ENCODE assay signal across 14 cellular contexts in genomic region chr2:38653380-38653714, GRCh38. TPM values are rescaled to one million over a fixed set of nuclear protein-coding genes. Genes with fewer than 3 reads are reported as not detected.
DNase-seq lines count a peak whose midpoint lies in the region; ATAC-seq and TF ChIP-seq lines count a peak whose summit lies in the region.
"Had no signal": no experiment of that assay in that cellular context is flagged by ENCODE, and none has a peak within 500 bp of the region (broad histone marks: within the 10 kb centered on the region; RNA-seq: fewer than 3 reads in every experiment).

No MANE protein-coding gene starts in this region.

- intact Hi-C loops in activated CD8-positive, alpha-beta T cell treated with anti-CD3 and anti-CD28 coated beads for 36 hours (cut with micrococcal nuclease) = loop anchor here (1.0 to 5.0 kb wide), 3 partner anchors 14 to 69 kb away; partner anchors contain the start of gene HNRNPLL
- intact Hi-C loops in esophagus muscularis mucosa (cut with DNase I) = no loop called here

- CTCF ChIA-PET in activated CD8-positive, alpha-beta T cell treated with anti-CD3 and anti-CD28 coated beads for 36 hours (lab: Charles Lee) = interaction anchor here (0.7 to 3.8 kb wide), 12 partner anchors 8 to 98 kb away, joined by 3 to 48 read pairs (median 8); partner anchors contain the start of genes GALM, HNRNPLL and SRSF7

- H3K9me3 Mint-ChIP-seq in activated T-cell treated with anti-CD3 and anti-CD28 coated beads, Interleukin-2, amount 50 U/mL, for 4 hours = peaks cover 2% of the 10 kb centered on the region
- H3K9me3 Mint-ChIP-seq in activated CD8-positive, alpha-beta T cell treated with anti-CD3 and anti-CD28 coated beads for 36 hours = no peaks in the 10 kb centered on the region
- no peaks in the 10 kb centered on the region for H3K9me3 Mint-ChIP-seq in stimulated activated effector memory CD8-positive, alpha-beta T cell treated with anti-CD3 and anti-CD28 coated beads, Interleukin-12 subunit alpha, Interleukin-12 subunit beta, amount 100 ng/mL, for 72 hours

- H3K27ac ChIP-seq in esophagus muscularis mucosa (replicated peaks in 1 of 4) = no peak overlapping the region
- H3K27ac ChIP-seq: gastrocnemius medialis, SK-N-MC had no signal

- no peaks in the 10 kb centered on the region for H3K9me3 ChIP-seq in esophagus muscularis mucosa
- H3K9me3 ChIP-seq: gastrocnemius medialis had no signal

- no peak for TF ChIP-seq POLR2A in esophagus muscularis mucosa (IDR thresholded peaks at IDR 0.05; ENCODE audit: low read depth)

- 88% methylated on average over 2 of the region's 2 CpGs for WGBS in esophagus muscularis mucosa

- H3K4me3 Mint-ChIP-seq in activated T-cell treated with anti-CD3 and anti-CD28 coated beads, Interleukin-2, amount 50 U/mL, for 4 hours = peak overlapping the region; percentile 49
- peak overlapping the region; percentile 52 for H3K4me3 Mint-ChIP-seq in activated CD8-positive, alpha-beta T cell treated with anti-CD3 and anti-CD28 coated beads for 36 hours
- H3K4me3 Mint-ChIP-seq in stimulated activated effector memory CD8-positive, alpha-beta T cell treated with anti-CD3 and anti-CD28 coated beads, Interleukin-12 subunit alpha, Interleukin-12 subunit beta, amount 100 ng/mL, for 72 hours = peak overlapping the region; percentile 57

- H3K4me1 Mint-ChIP-seq in activated T-cell treated with anti-CD3 and anti-CD28 coated beads, Interleukin-2, amount 50 U/mL, for 4 hours (ENCODE audit: low read depth) = peaks cover 57% of the 10 kb centered on the region
- H3K4me1 Mint-ChIP-seq in activated CD8-positive, alpha-beta T cell treated with anti-CD3 and anti-CD28 coated beads for 36 hours (ENCODE audit: low read depth) = peaks cover 49% of the 10 kb centered on the region
- H3K4me1 Mint-ChIP-seq in stimulated activated effector memory CD8-positive, alpha-beta T cell treated with anti-CD3 and anti-CD28 coated beads, Interleukin-12 subunit alpha, Interleukin-12 subunit beta, amount 100 ng/mL, for 72 hours = peaks cover 62% of the 10 kb centered on the region

- ATAC-seq in activated T-cell treated with anti-CD3 and anti-CD28 coated beads, Interleukin-2, amount 50 U/mL, for 4 hours = peak; percentile 61 to 73
- ATAC-seq in HG02642 (IDR thresholded peaks at IDR 0.05; ENCODE audit: poor library complexity, unreplicated experiment) = peak; percentile 16
- peak; percentile 60 for ATAC-seq in activated CD8-positive, alpha-beta T cell treated with anti-CD3 and anti-CD28 coated beads for 36 hours
- no peak for ATAC-seq in stimulated activated effector memory CD8-positive, alpha-beta T cell treated with anti-CD3 and anti-CD28 coated beads, Interleukin-12 subunit alpha, Interleukin-12 subunit beta, amount 100 ng/mL, for 72 hours
- ATAC-seq: gastrocnemius medialis had no signal

- no peak for TF ChIP-seq CTCF in activated CD8-positive, alpha-beta T cell treated with anti-CD3 and anti-CD28 coated beads for 36 hours (IDR thresholded peaks at IDR 0.05)
- no peak for TF ChIP-seq CTCF in esophagus muscularis mucosa (IDR thresholded peaks at IDR 0.05)

- no peaks in the 10 kb centered on the region for H3K27me3 ChIP-seq in esophagus muscularis mucosa
- H3K27me3 ChIP-seq: gastrocnemius medialis had no signal

- peak overlapping the region; percentile 88 for H3K27ac Mint-ChIP-seq in activated CD8-positive, alpha-beta T cell treated with anti-CD3 and anti-CD28 coated beads for 36 hours
- peak overlapping the region; percentile 91 for H3K27ac Mint-ChIP-seq in stimulated activated effector memory CD8-positive, alpha-beta T cell treated with anti-CD3 and anti-CD28 coated beads, Interleukin-12 subunit alpha, Interleukin-12 subunit beta, amount 100 ng/mL, for 72 hours

- H3K4me3 ChIP-seq in esophagus muscularis mucosa = no peak overlapping the region
- H3K4me3 ChIP-seq: gastrocnemius medialis, SK-N-MC had no signal

- TF ChIP-seq EP300 in esophagus muscularis mucosa (IDR thresholded peaks at IDR 0.05) = no peak

- DNase-seq in activated T-cell treated with anti-CD3 and anti-CD28 coated beads, Interleukin-2, amount 50 U/mL, for 4 hours = no peak
- DNase-seq in activated T-cell treated with anti-CD3 and anti-CD28 coated beads for 4 hours = no peak
- no peak for DNase-seq in activated CD8-positive, alpha-beta T cell treated with anti-CD3 and anti-CD28 coated beads for 36 hours
- no peak for DNase-seq in stimulated activated effector memory CD8-positive, alpha-beta T cell treated with anti-CD3 and anti-CD28 coated beads, Interleukin-12 subunit alpha, Interleukin-12 subunit beta, amount 100 ng/mL, for 72 hours (ENCODE audit: low spot score in 2 of 2)
- DNase-seq in esophagus muscularis mucosa (ENCODE audit: extremely low spot score) = no peak
- no peak for DNase-seq in NCI-H69 (lab: John Stamatoyannopoulos, UW)
- no peak for DNase-seq in occipital lobe (lab: John Stamatoyannopoulos, UW)
- DNase-seq: ACHN, cerebellar nuclear complex, gastrocnemius medialis, nucleus accumbens, substantia nigra had no signal

- H3K27me3 Mint-ChIP-seq in activated T-cell treated with anti-CD3 and anti-CD28 coated beads, Interleukin-2, amount 50 U/mL, for 4 hours (ENCODE audit: low read depth) = no peaks in the 10 kb centered on the region
- H3K27me3 Mint-ChIP-seq in activated CD8-positive, alpha-beta T cell treated with anti-CD3 and anti-CD28 coated beads for 36 hours = no peaks in the 10 kb centered on the region

- no peaks in the 10 kb centered on the region for H3K36me3 ChIP-seq in esophagus muscularis mucosa
- H3K36me3 ChIP-seq: gastrocnemius medialis had no signal

- no peaks in the 10 kb centered on the region for H3K4me1 ChIP-seq in esophagus muscularis mucosa

- POLR2A ChIA-PET in activated CD8-positive, alpha-beta T cell treated with anti-CD3 and anti-CD28 coated beads for 36 hours (lab: Charles Lee) = interaction anchor here (0.6 to 4.7 kb wide), 15 partner anchors 13 to 102 kb away, joined by 3 to 124 read pairs (median 4); partner anchors contain the start of genes GALM, HNRNPLL and SRSF7

- no peaks in the 10 kb centered on the region for H3K36me3 Mint-ChIP-seq in activated T-cell treated with anti-CD3 and anti-CD28 coated beads, Interleukin-2, amount 50 U/mL, for 4 hours (ENCODE audit: insufficient read depth)
- H3K36me3 Mint-ChIP-seq in activated CD8-positive, alpha-beta T cell treated with anti-CD3 and anti-CD28 coated beads for 36 hours (ENCODE audit: low read depth) = no peaks in the 10 kb centered on the region
- H3K36me3 Mint-ChIP-seq in stimulated activated effector memory CD8-positive, alpha-beta T cell treated with anti-CD3 and anti-CD28 coated beads, Interleukin-12 subunit alpha, Interleukin-12 subunit beta, amount 100 ng/mL, for 72 hours = peaks cover 14% of the 10 kb centered on the region

RNA-seq across cellular contexts. Expression of gene GALM, which starts 12.6 kb away (rescaled TPM):
- total RNA-seq in activated T-cell treated with anti-CD3 and anti-CD28 coated beads, Interleukin-2, amount 50 U/mL, for 4 hours = 10 to 100 TPM; 35.2 to 77.9 (median 58.8) TPM
- total RNA-seq in activated CD8-positive, alpha-beta T cell treated with anti-CD3 and anti-CD28 coated beads for 36 hours = 10 to 100 TPM; 38.3 to 40.6 TPM
- total RNA-seq in esophagus muscularis mucosa = 10 to 100 TPM in 3 of 4 donors, 1 to 10 TPM in 1; 8.3 to 14.6 (median 11.6) TPM
- 3.6 TPM for total RNA-seq in occipital lobe

RNA-seq across cellular contexts. Expression of gene HNRNPLL, which starts 50.6 kb away (rescaled TPM):
- 10 to 100 TPM; 62.7 to 86.3 (median 70.1) TPM for total RNA-seq in activated T-cell treated with anti-CD3 and anti-CD28 coated beads, Interleukin-2, amount 50 U/mL, for 4 hours
- 10 to 100 TPM; 54.9 to 55.3 TPM for total RNA-seq in activated CD8-positive, alpha-beta T cell treated with anti-CD3 and anti-CD28 coated beads for 36 hours
- total RNA-seq in esophagus muscularis mucosa (10 to 100 TPM; 50.2 to 61.5 (median 54.0) TPM), occipital lobe (110 TPM)
